ENCODE assay signal across 19 cellular contexts in genomic region chr5:95936812-95937397, GRCh38.
"Had no signal": no experiment of that assay in that cellular context is flagged by ENCODE, and none has a peak within 500 bp of the region (broad histone marks: within the 10 kb centered on the region; RNA-seq: fewer than 3 reads in every experiment).

No MANE protein-coding gene starts in this region.

- H3K36me3 Mint-ChIP-seq: natural killer cell, WTC11 had no signal

- H3K27me3 Mint-ChIP-seq: activated CD4-positive, alpha-beta T cell treated with anti-CD3 and anti-CD28 coated beads, Interleukin-2, amount 10 ng/mL, durations not matched to agents 7 days and 5 days; activated naive CD8-positive, alpha-beta T cell; memory B cell had no signal

- FAIRE-seq: islet of Langerhans, urothelium cell line had no signal

- H3K9me3 Mint-ChIP-seq: activated CD4-positive, alpha-beta T cell treated with anti-CD3 and anti-CD28 coated beads, Interleukin-2, amount 10 ng/mL, durations not matched to agents 7 days and 5 days; dendritic cell treated with granulocyte-macrophage colony-stimulating factor and Interleukin-4, amounts not matched to agents 40 ng/mL and 50 ng/mL, for 4 days; memory B cell; natural killer cell had no signal

- ATAC-seq: gastrocnemius medialis; left lung; natural killer cell; stimulated activated naive CD8-positive, alpha-beta T cell treated with anti-CD3 and anti-CD28 coated beads, Interleukin-15, Interleukin-2, amounts not matched to agents 100 U/mL and 50 U/mL, for 24 hours; WTC11 had no signal

- H3K36me3 ChIP-seq: brain microvascular endothelial cell, gastrocnemius medialis, right atrium auricular region had no signal

- H3K4me3 Mint-ChIP-seq: activated CD4-positive, alpha-beta T cell treated with anti-CD3 and anti-CD28 coated beads, Interleukin-2, amount 10 ng/mL, durations not matched to agents 7 days and 5 days; activated naive CD8-positive, alpha-beta T cell; dendritic cell treated with granulocyte-macrophage colony-stimulating factor and Interleukin-4, amounts not matched to agents 40 ng/mL and 50 ng/mL, for 4 days; memory B cell; natural killer cell; WTC11 had no signal

- H3K4me3 ChIP-seq: gastrocnemius medialis, left lung, right atrium auricular region, skin epidermis, thoracic aorta had no signal

- H3K27me3 ChIP-seq: brain microvascular endothelial cell, gastrocnemius medialis, left lung, right atrium auricular region had no signal

- H3K27ac Mint-ChIP-seq: activated CD4-positive, alpha-beta T cell treated with anti-CD3 and anti-CD28 coated beads, Interleukin-2, amount 10 ng/mL, durations not matched to agents 7 days and 5 days; activated naive CD8-positive, alpha-beta T cell; dendritic cell treated with granulocyte-macrophage colony-stimulating factor and Interleukin-4, amounts not matched to agents 40 ng/mL and 50 ng/mL, for 4 days; memory B cell; natural killer cell; WTC11 had no signal

- H3K9me3 ChIP-seq: gastrocnemius medialis, left lung, right atrium auricular region, thoracic aorta had no signal

- H3K27ac ChIP-seq: gastrocnemius medialis, left lung, right atrium auricular region, skin epidermis had no signal

- DNase-seq: activated CD4-positive, alpha-beta T cell treated with anti-CD3 and anti-CD28 coated beads, Interleukin-2, amount 10 ng/mL, durations not matched to agents 7 days and 5 days; activated CD8-positive, alpha-beta memory T cell treated with anti-CD3 and anti-CD28 coated beads, Interleukin-2, amount 50 U/mL, for 48 hours; activated gamma-delta T cell treated with Interleukin-2 at 50 U/mL for 16 hours; amygdala; brain microvascular endothelial cell; gastrocnemius medialis; left lung; natural killer cell; stimulated activated naive CD8-positive, alpha-beta T cell treated with anti-CD3 and anti-CD28 coated beads, Interleukin-15, Interleukin-2, amounts not matched to agents 100 U/mL and 50 U/mL, for 24 hours; T-helper 2 cell had no signal
